ENCODE assay signal across 7 cellular contexts in genomic region chr3:181103605-181104004, GRCh38.
A peak's percentile ranks its signal among the peaks of the same experiment; 100 is the strongest.
DNase-seq lines count a peak whose midpoint lies in the region; ATAC-seq and TF ChIP-seq lines count a peak whose summit lies in the region.

No MANE protein-coding gene starts in this region.

- TF ChIP-seq CTCF in GM12873 (IDR thresholded peaks at IDR 0.05; ENCODE audit: insufficient read depth, low read depth, low read length, missing control alignments), result peak; percentile 55
- TF ChIP-seq CTCF in prostate gland (IDR thresholded peaks at IDR 0.05), result no peak

- no peaks in the 10 kb centered on the region for H3K27me3 ChIP-seq in prostate gland (replicated peaks; ENCODE audit: insufficient read depth)

- intact Hi-C loops in prostate gland (cut with DNase I), result no loop called here

- H3K36me3 ChIP-seq in prostate gland, result no peaks in the 10 kb centered on the region

- no peak overlapping the region for H3K27ac ChIP-seq in prostate gland

- DNase-seq in RPMI8226, result peak; percentile 44
- DNase-seq in kidney tubule cell (ENCODE audit: low spot score), result peak; percentile 12
- DNase-seq in hypothalamus (lab: John Stamatoyannopoulos, UW), result no peak
- DNase-seq in prostate gland (ENCODE audit: low spot score), result no peak

- no peak for ATAC-seq in GM19467 (IDR thresholded peaks at IDR 0.05; ENCODE audit: unreplicated experiment)

- H3K4me1 ChIP-seq in prostate gland (replicated peaks), result no peaks in the 10 kb centered on the region

- TF ChIP-seq EP300 in Ishikawa (IDR thresholded peaks at IDR 0.05; ENCODE audit: borderline replicate concordance), result no peak

- no peak for TF ChIP-seq POLR2A in prostate gland (IDR thresholded peaks at IDR 0.05)

- no peak overlapping the region for H3K4me3 ChIP-seq in prostate gland

- peak; percentile 48 for TF ChIP-seq RAD21 in Ishikawa (IDR thresholded peaks at IDR 0.05; ENCODE audit: low read depth)

- H3K9me3 ChIP-seq in prostate gland, result no peaks in the 10 kb centered on the region

TF ChIP-seq in Ishikawa, 13 proteins besides CTCF, POLR2A, EP300 and RAD21:
- TF ChIP-seq USF1 (IDR thresholded peaks at IDR 0.05) (no peak), EGR1 (IDR thresholded peaks at IDR 0.05) (no peak), ZBTB7A (IDR thresholded peaks at IDR 0.05; ENCODE audit: low read depth) (no peak), TEAD4 (IDR thresholded peaks at IDR 0.05) (no peak), NFIC (IDR thresholded peaks at IDR 0.05) (no peak), TAF1 (IDR thresholded peaks at IDR 0.05; ENCODE audit: low read depth) (no peak), YY1 (IDR thresholded peaks at IDR 0.05; ENCODE audit: low read depth) (no peak), TCF12 (IDR thresholded peaks at IDR 0.05; ENCODE audit: low read depth) (no peak), CEBPB (IDR thresholded peaks at IDR 0.05) (no peak), CREB1 (IDR thresholded peaks at IDR 0.05; ENCODE audit: low read depth) (no peak), FOXM1 (IDR thresholded peaks at IDR 0.05; ENCODE audit: borderline replicate concordance, low read depth) (no peak)
- TF ChIP-seq, protein P1, sequence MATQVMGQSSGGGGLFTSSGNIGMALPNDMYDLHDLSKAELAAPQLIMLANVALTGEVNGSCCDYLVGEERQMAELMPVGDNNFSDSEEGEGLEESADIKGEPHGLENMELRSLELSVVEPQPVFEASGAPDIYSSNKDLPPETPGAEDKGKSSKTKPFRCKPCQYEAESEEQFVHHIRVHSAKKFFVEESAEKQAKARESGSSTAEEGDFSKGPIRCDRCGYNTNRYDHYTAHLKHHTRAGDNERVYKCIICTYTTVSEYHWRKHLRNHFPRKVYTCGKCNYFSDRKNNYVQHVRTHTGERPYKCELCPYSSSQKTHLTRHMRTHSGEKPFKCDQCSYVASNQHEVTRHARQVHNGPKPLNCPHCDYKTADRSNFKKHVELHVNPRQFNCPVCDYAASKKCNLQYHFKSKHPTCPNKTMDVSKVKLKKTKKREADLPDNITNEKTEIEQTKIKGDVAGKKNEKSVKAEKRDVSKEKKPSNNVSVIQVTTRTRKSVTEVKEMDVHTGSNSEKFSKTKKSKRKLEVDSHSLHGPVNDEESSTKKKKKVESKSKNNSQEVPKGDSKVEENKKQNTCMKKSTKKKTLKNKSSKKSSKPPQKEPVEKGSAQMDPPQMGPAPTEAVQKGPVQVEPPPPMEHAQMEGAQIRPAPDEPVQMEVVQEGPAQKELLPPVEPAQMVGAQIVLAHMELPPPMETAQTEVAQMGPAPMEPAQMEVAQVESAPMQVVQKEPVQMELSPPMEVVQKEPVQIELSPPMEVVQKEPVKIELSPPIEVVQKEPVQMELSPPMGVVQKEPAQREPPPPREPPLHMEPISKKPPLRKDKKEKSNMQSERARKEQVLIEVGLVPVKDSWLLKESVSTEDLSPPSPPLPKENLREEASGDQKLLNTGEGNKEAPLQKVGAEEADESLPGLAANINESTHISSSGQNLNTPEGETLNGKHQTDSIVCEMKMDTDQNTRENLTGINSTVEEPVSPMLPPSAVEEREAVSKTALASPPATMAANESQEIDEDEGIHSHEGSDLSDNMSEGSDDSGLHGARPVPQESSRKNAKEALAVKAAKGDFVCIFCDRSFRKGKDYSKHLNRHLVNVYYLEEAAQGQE (IDR thresholded peaks at IDR 0.05; ENCODE audit: low read depth), result no peak
- TF ChIP-seq, protein P2, sequence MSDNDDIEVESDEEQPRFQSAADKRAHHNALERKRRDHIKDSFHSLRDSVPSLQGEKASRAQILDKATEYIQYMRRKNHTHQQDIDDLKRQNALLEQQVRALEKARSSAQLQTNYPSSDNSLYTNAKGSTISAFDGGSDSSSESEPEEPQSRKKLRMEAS (IDR thresholded peaks at IDR 0.05), result no peak
TF ChIP-seq in Ishikawa: peak in this region for 0.

Comparison
In these comparisons a context has a peak if more than half of its experiments do, and no peak if none do; other contexts are left out.
1. DNase-seq: peak in RPMI8226 (single experiment) and kidney tubule cell (single experiment); none in hypothalamus (0 of 51) and prostate gland (single experiment).